ENCODE assay signal across 9 cellular contexts in genomic region chr22:33983558-33983957, GRCh38.
"Had no signal": no experiment of that assay in that cellular context is flagged by ENCODE, and none has a peak within 500 bp of the region (broad histone marks: within the 10 kb centered on the region; RNA-seq: fewer than 3 reads in every experiment).

No MANE protein-coding gene starts in this region.

- H3K9me3 ChIP-seq: HAP-1 had no signal

- FAIRE-seq: HTR-8/SVneo, K562 had no signal

- H3K4me1 ChIP-seq: HAP-1 had no signal

- H3K27ac ChIP-seq: GM23248 had no signal

- H3K4me3 ChIP-seq: GM23248, HAP-1, K562 had no signal

- H2AFZ ChIP-seq: GM23248 had no signal

- DNase-seq: GM23248, GOT3, H7, HFFc6, KG1 had no signal

- ATAC-seq: HCT116, K562 had no signal

- H3K36me3 ChIP-seq: HAP-1 had no signal

- H3K9ac ChIP-seq: GM23248 had no signal
